11 cellular contexts compared by ENCODE assay signal in the genomic region with DNA sequence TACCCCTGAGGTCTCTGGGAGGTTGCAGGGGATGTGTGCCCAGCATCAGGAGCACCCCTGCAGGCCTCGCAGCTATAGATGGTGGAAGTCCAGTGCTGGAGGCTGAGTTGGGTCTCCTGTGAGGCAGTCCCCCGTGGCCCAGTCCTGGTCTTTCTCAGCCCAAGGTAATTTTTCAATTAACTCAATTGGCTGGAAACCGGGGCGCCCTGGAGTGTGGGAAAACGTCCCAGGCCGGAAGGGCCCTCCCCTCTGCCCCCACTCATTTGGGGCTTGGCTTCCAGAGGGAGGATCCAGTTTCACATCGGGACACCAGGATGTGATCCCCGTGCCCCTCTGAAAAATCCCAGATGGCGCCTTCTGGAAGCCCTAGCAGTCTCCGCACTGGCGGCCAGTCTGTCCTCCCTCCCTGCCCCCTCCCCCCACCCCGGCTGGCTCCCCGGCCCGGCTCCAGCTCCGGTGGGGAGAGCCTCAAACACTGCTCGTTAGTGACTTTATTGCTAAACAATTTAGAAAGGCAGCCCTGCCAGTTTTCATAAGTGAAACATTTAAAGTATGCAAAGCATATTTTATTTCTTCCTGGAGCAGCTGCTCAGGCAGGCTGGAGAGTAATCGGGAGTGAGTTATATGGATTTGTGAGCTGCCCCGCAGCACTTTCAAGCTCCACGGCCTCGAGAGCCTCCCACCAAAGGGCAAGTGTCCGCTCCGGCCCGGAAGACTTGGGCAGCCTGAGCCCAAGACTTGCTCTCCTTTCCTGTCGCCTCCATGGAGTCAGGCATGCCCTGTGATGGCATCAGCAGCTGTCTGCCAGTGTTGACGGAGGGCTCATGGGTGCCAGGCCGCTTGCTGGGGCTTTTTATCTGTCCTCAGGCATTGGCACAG.
DNase-seq lines count a peak whose midpoint lies in the region; ATAC-seq and TF ChIP-seq lines count a peak whose summit lies in the region.
"Had no signal": no experiment of that assay in that cellular context is flagged by ENCODE, and none has a peak within 500 bp of the region (broad histone marks: within the 10 kb centered on the region; RNA-seq: fewer than 3 reads in every experiment).

No MANE protein-coding gene starts in this region.

- POLR2A ChIA-PET in WTC11 (lab: Charles Lee) = no interaction called here
- POLR2A ChIA-PET in activated CD8-positive, alpha-beta T cell treated with anti-CD3 and anti-CD28 coated beads for 36 hours (lab: Charles Lee) = no interaction called here

- peak; percentile 60 for DNase-seq in Ammon's horn (ENCODE audit: low spot score)
- DNase-seq in WTC11 (ENCODE audit: low spot score) = peak; percentile 57
- DNase-seq in glutamatergic neuron = peak; percentile 71
- DNase-seq in trophoblast cell = peak; percentile 53 to 79
- DNase-seq in stimulated activated naive CD8-positive, alpha-beta T cell treated with anti-CD3 and anti-CD28 coated beads, Interleukin-15, Interleukin-2, amounts not matched to agents 100 U/mL and 50 U/mL, for 24 hours = no peak
- no peak for DNase-seq in activated CD8-positive, alpha-beta T cell treated with anti-CD3 and anti-CD28 coated beads for 36 hours
- no peak for DNase-seq in NOMO-1 treated with DMSO at 0.1 percent for 48 hours (lab: John Stamatoyannopoulos, UW; ENCODE audit: unreplicated experiment)
- DNase-seq: activated CD4-positive, alpha-beta T cell treated with anti-CD3 and anti-CD28 coated beads, Interleukin-2, amount 50 U/mL, for 4 hours; DMS153 had no signal

- H3K14ac ChIP-seq in trophoblast cell (ENCODE audit: low read length) = peak overlapping the region; percentile 91

- peak overlapping the region; percentile 97 for H3K18ac ChIP-seq in trophoblast cell (ENCODE audit: low read length)

- H3K36me3 Mint-ChIP-seq in WTC11 = no peaks in the 10 kb centered on the region
- no peaks in the 10 kb centered on the region for H3K36me3 Mint-ChIP-seq in glutamatergic neuron (ENCODE audit: unreplicated experiment)
- H3K36me3 Mint-ChIP-seq in activated CD8-positive, alpha-beta T cell treated with anti-CD3 and anti-CD28 coated beads for 36 hours (ENCODE audit: low read depth) = no peaks in the 10 kb centered on the region

- peak overlapping the region; percentile 86 for H2BK5ac ChIP-seq in trophoblast cell (ENCODE audit: low read depth, low read length, poor library complexity)

- H4K8ac ChIP-seq in trophoblast cell (ENCODE audit: low read depth, low read length) = peak overlapping the region; percentile 85

- H3K4me3 Mint-ChIP-seq in WTC11 = no peak overlapping the region
- H3K4me3 Mint-ChIP-seq in glutamatergic neuron (ENCODE audit: unreplicated experiment) = peak overlapping the region; percentile 46
- no peak overlapping the region for H3K4me3 Mint-ChIP-seq in activated CD8-positive, alpha-beta T cell treated with anti-CD3 and anti-CD28 coated beads for 36 hours

- H3K9ac ChIP-seq in trophoblast cell (ENCODE audit: low read length) = no peak overlapping the region

- WGBS in trophoblast cell (ENCODE audit: extremely low coverage, insufficient coverage, insufficient read length) = no CpG with 5 or more reads among the region's 26 CpGs

- H3K4ac ChIP-seq in trophoblast cell (ENCODE audit: low read depth, low read length) = peak overlapping the region; percentile 54

- CTCF ChIA-PET in WTC11 (lab: Charles Lee) = interaction anchor here (0.6 to 1.1 kb wide), 4 partner anchors 38 to 510 kb away, joined by 3 to 4 read pairs (median 4); no protein-coding TSS in a partner anchor
- CTCF ChIA-PET in activated CD8-positive, alpha-beta T cell treated with anti-CD3 and anti-CD28 coated beads for 36 hours (lab: Charles Lee) = no interaction called here

- ATAC-seq in WTC11 (peak; percentile 62), HG03139 (IDR thresholded peaks at IDR 0.05; ENCODE audit: unreplicated experiment) (no peak)
- no peak for ATAC-seq in stimulated activated naive CD8-positive, alpha-beta T cell treated with anti-CD3 and anti-CD28 coated beads, Interleukin-15, Interleukin-2, amounts not matched to agents 100 U/mL and 50 U/mL, for 24 hours
- no peak for ATAC-seq in activated CD8-positive, alpha-beta T cell treated with anti-CD3 and anti-CD28 coated beads for 36 hours

- no peak for TF ChIP-seq CTCF in WTC11 (IDR thresholded peaks at IDR 0.05)
- no peak for TF ChIP-seq CTCF in glutamatergic neuron (IDR thresholded peaks at IDR 0.05; ENCODE audit: partially characterized antibody, unreplicated experiment)
- no peak for TF ChIP-seq CTCF in activated CD8-positive, alpha-beta T cell treated with anti-CD3 and anti-CD28 coated beads for 36 hours (IDR thresholded peaks at IDR 0.05)

- H3K27ac Mint-ChIP-seq in WTC11 (peak overlapping the region; percentile 79), glutamatergic neuron (ENCODE audit: unreplicated experiment) (peak overlapping the region; percentile 34)
- H3K27ac Mint-ChIP-seq in activated CD8-positive, alpha-beta T cell treated with anti-CD3 and anti-CD28 coated beads for 36 hours = no peak overlapping the region

- H2BK12ac ChIP-seq in trophoblast cell (ENCODE audit: low read length) = peak overlapping the region; percentile 89

- H3K4me1 Mint-ChIP-seq in WTC11 (peaks cover 63% of the 10 kb centered on the region), glutamatergic neuron (ENCODE audit: low read depth, unreplicated experiment) (peaks cover 47% of the 10 kb centered on the region)
- no peaks in the 10 kb centered on the region for H3K4me1 Mint-ChIP-seq in activated CD8-positive, alpha-beta T cell treated with anti-CD3 and anti-CD28 coated beads for 36 hours (ENCODE audit: low read depth)

- peak overlapping the region; percentile 97 for H3K27ac ChIP-seq in trophoblast cell (ENCODE audit: low read depth, low read length)
- H3K27ac ChIP-seq: neutrophil had no signal

- no peaks in the 10 kb centered on the region for H3K36me3 ChIP-seq in trophoblast cell (ENCODE audit: control insufficient read depth in 1 of 2, insufficient read depth in 2 of 2, low read length in 2 of 2)
- H3K36me3 ChIP-seq: neutrophil had no signal

- H2AFZ ChIP-seq in trophoblast cell (ENCODE audit: insufficient read depth, low read length, poor library complexity) = peak overlapping the region; percentile 38

- H2BK120ac ChIP-seq in trophoblast cell (ENCODE audit: insufficient read depth, low read length, poor library complexity) = peak overlapping the region; percentile 97

- 0 out of 2 replicates have a peak, but pooled peaks cover 5% of the 10 kb centered on the region for H3K9me3 Mint-ChIP-seq in WTC11
- H3K9me3 Mint-ChIP-seq in glutamatergic neuron (ENCODE audit: unreplicated experiment) = peaks cover 9% of the 10 kb centered on the region
- H3K9me3 Mint-ChIP-seq in activated CD8-positive, alpha-beta T cell treated with anti-CD3 and anti-CD28 coated beads for 36 hours = no peaks in the 10 kb centered on the region

- no peak overlapping the region for H3K4me3 ChIP-seq in trophoblast cell (ENCODE audit: low read depth, low read length)

- peaks cover 48 to 55% of the 10 kb centered on the region in 2 experiments for H3K4me1 ChIP-seq in trophoblast cell (ENCODE audit: control insufficient read depth in 1 of 2, insufficient read depth in 2 of 2, low read length in 2 of 2)

- H3K9me3 ChIP-seq in trophoblast cell (ENCODE audit: insufficient read depth, low read depth, low read length) = no peaks in the 10 kb centered on the region
- H3K9me3 ChIP-seq: neutrophil had no signal

- peak overlapping the region; percentile 96 for H2AK5ac ChIP-seq in trophoblast cell (ENCODE audit: low read length)

- H3K27me3 ChIP-seq in trophoblast cell (ENCODE audit: insufficient read depth, low read length) = no peaks in the 10 kb centered on the region

- H3K4me2 ChIP-seq in trophoblast cell (ENCODE audit: low read length) = no peak overlapping the region

- H3K79me1 ChIP-seq in trophoblast cell (ENCODE audit: low read length) = peaks cover 41% of the 10 kb centered on the region

- peaks cover 11% of the 10 kb centered on the region for H3K79me2 ChIP-seq in trophoblast cell (ENCODE audit: control insufficient read depth, insufficient read depth, low read length, poor library complexity)

- peak overlapping the region; percentile 91 for H4K91ac ChIP-seq in trophoblast cell (ENCODE audit: low read depth, low read length)

- H3K23ac ChIP-seq in trophoblast cell (ENCODE audit: low read length) = no peak overlapping the region

- H3K27me3 Mint-ChIP-seq in WTC11 (ENCODE audit: low read depth) (no peaks in the 10 kb centered on the region), glutamatergic neuron (ENCODE audit: unreplicated experiment) (peaks cover 13% of the 10 kb centered on the region)
- H3K27me3 Mint-ChIP-seq in activated CD8-positive, alpha-beta T cell treated with anti-CD3 and anti-CD28 coated beads for 36 hours = no peaks in the 10 kb centered on the region

- intact Hi-C loops in activated CD8-positive, alpha-beta T cell treated with anti-CD3 and anti-CD28 coated beads for 36 hours (cut with micrococcal nuclease) = no loop called here

- no peak overlapping the region for H4K12ac ChIP-seq in trophoblast cell (ENCODE audit: low read depth, low read length)

TF ChIP-seq in WTC11, 78 proteins besides CTCF, POLR2A, EP300 and RAD21 (continues in another document):
- TF ChIP-seq, protein P1, sequence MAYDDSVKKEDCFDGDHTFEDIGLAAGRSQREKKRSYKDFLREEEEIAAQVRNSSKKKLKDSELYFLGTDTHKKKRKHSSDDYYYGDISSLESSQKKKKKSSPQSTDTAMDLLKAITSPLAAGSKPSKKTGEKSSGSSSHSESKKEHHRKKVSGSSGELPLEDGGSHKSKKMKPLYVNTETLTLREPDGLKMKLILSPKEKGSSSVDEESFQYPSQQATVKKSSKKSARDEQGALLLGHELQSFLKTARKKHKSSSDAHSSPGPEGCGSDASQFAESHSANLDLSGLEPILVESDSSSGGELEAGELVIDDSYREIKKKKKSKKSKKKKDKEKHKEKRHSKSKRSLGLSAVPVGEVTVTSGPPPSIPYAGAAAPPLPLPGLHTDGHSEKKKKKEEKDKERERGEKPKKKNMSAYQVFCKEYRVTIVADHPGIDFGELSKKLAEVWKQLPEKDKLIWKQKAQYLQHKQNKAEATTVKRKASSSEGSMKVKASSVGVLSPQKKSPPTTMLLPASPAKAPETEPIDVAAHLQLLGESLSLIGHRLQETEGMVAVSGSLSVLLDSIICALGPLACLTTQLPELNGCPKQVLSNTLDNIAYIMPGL (CRISPR knock-in tag; IDR thresholded peaks at IDR 0.05) = no peak
- TF ChIP-seq NR2C2 (CRISPR knock-in tag; IDR thresholded peaks at IDR 0.05) = no peak
- TF ChIP-seq ZNF317 (CRISPR knock-in tag; IDR thresholded peaks at IDR 0.05; ENCODE audit: borderline replicate concordance, low read depth) = no peak
- TF ChIP-seq ATF1 (CRISPR knock-in tag; IDR thresholded peaks at IDR 0.05) = no peak

Comparison
In these comparisons a context has a peak if more than half of its experiments do, and no peak if none do; other contexts are left out.
1. DNase-seq: peak in Ammon's horn (single experiment), WTC11 (single experiment), glutamatergic neuron (single experiment) and trophoblast cell (2 of 2); none in stimulated activated naive CD8-positive, alpha-beta T cell treated with anti-CD3 and anti-CD28 coated beads, Interleukin-15, Interleukin-2, amounts not matched to agents 100 U/mL and 50 U/mL, for 24 hours (single experiment), activated CD8-positive, alpha-beta T cell treated with anti-CD3 and anti-CD28 coated beads for 36 hours (single experiment) and NOMO-1 treated with DMSO at 0.1 percent for 48 hours (single experiment).